Comparison of ENCODE assay signal across 8 cellular contexts in genomic region chr7:135977020-135977741, GRCh38. TPM values are rescaled to one million over a fixed set of nuclear protein-coding genes. Genes with fewer than 3 reads are reported as not detected.
DNase-seq lines count a peak whose midpoint lies in the region; ATAC-seq and TF ChIP-seq lines count a peak whose summit lies in the region.

MTPN (minus strand) TSS chr7:135977359; CDS start chr7:135977100, 259 bp downstream.

- no peaks in the 10 kb centered on the region for H3K27me3 ChIP-seq in BJ (ENCODE audit: control insufficient read depth, insufficient read depth, low read length)
- H3K27me3 ChIP-seq in layer of hippocampus (ENCODE audit: control insufficient read depth, insufficient read depth, low read length), result no peaks in the 10 kb centered on the region

- H3K27me3 Mint-ChIP-seq in activated CD4-positive, alpha-beta T cell treated with anti-CD3 and anti-CD28 coated beads, Interleukin-2, amount 10 ng/mL, durations not matched to agents 24 days and 14 days, result no peaks in the 10 kb centered on the region

- intact Hi-C loops in activated CD4-positive, alpha-beta T cell treated with anti-CD3 and anti-CD28 coated beads, Interleukin-2, amount 10 ng/mL, durations not matched to agents 24 days and 14 days (cut with micrococcal nuclease), result loop anchor here (1.0 to 10.0 kb wide), 5 partner anchors 315 to 1332 kb away; partner anchors contain the start of genes BPGM, CNOT4, NUP205 and STMP1

- ATAC-seq in GM19324 (IDR thresholded peaks at IDR 0.05; ENCODE audit: low FRiP score, unreplicated experiment), result peak; percentile 73
- ATAC-seq in HG03469 (IDR thresholded peaks at IDR 0.05; ENCODE audit: unreplicated experiment), result peak; percentile 35

- H3K27ac Mint-ChIP-seq in activated CD4-positive, alpha-beta T cell treated with anti-CD3 and anti-CD28 coated beads, Interleukin-2, amount 10 ng/mL, durations not matched to agents 24 days and 14 days, result peak within 1 kb of the TSS; percentile 86

- CTCF ChIA-PET in BJ (lab: Yijun Ruan, JAX), result no interaction called here

- DNase-seq in BJ (ENCODE audit: low read depth), result peak; percentile 74
- peak; percentile 98 for DNase-seq in NCI-H526 treated with DMSO at 0.1 percent for 48 hours (lab: John Stamatoyannopoulos, UW)
- DNase-seq in activated CD4-positive, alpha-beta T cell treated with anti-CD3 and anti-CD28 coated beads, Interleukin-2, amount 10 ng/mL, durations not matched to agents 24 days and 14 days, result peak; percentile 99
- DNase-seq in coronary artery (ENCODE audit: low spot score), result peak; percentile 98
- peak; percentile 94 to 97 for DNase-seq in stimulated activated CD4-positive, alpha-beta T cell treated with anti-CD3 and anti-CD28 coated beads, Interleukin-1b, Interleukin-23, amount 100 ng/mL, for 4 hours (ENCODE audit: low read depth in 2 of 2)

- H3K4me3 ChIP-seq in BJ (ENCODE audit: low read depth, low read length) (peak within 1 kb of the TSS; percentile 82), coronary artery (peak within 1 kb of the TSS; percentile 98)

- H3K4me1 Mint-ChIP-seq in activated CD4-positive, alpha-beta T cell treated with anti-CD3 and anti-CD28 coated beads, Interleukin-2, amount 10 ng/mL, durations not matched to agents 24 days and 14 days, result peaks cover 61% of the 10 kb centered on the region

- no peaks in the 10 kb centered on the region for H3K9me3 Mint-ChIP-seq in activated CD4-positive, alpha-beta T cell treated with anti-CD3 and anti-CD28 coated beads, Interleukin-2, amount 10 ng/mL, durations not matched to agents 24 days and 14 days

- H3K36me3 Mint-ChIP-seq in activated CD4-positive, alpha-beta T cell treated with anti-CD3 and anti-CD28 coated beads, Interleukin-2, amount 10 ng/mL, durations not matched to agents 24 days and 14 days (ENCODE audit: low read depth), result peaks cover 12% of the 10 kb centered on the region

- no peak for TF ChIP-seq CTCF in BJ (IDR thresholded peaks at IDR 0.05; ENCODE audit: insufficient read depth, low read depth, low read length)
- TF ChIP-seq CTCF in coronary artery (IDR thresholded peaks at IDR 0.05), result no peak

- H3K36me3 ChIP-seq in BJ (ENCODE audit: control insufficient read depth, insufficient read depth, low read length), result no peaks in the 10 kb centered on the region

- H3K27ac ChIP-seq in coronary artery (peak within 1 kb of the TSS; percentile 42 to 94), layer of hippocampus (ENCODE audit: low read depth, low read length) (peak within 1 kb of the TSS; percentile 80)

- H3K4me3 Mint-ChIP-seq in activated CD4-positive, alpha-beta T cell treated with anti-CD3 and anti-CD28 coated beads, Interleukin-2, amount 10 ng/mL, durations not matched to agents 24 days and 14 days, result peak within 1 kb of the TSS; percentile 95

- POLR2A ChIA-PET in BJ (lab: Charles Lee), result no interaction called here

RNA-seq across cellular contexts. Expression of gene MTPN, which starts in this region (rescaled TPM):
- polyA plus RNA-seq in BJ (2011; rRNA removed), result 99.4 and 191 TPM in 2 replicates
- polyA minus RNA-seq in BJ (2011; rRNA and poly(A)+ RNA removed), result 66.3 and 69.4 TPM in 2 replicates
- 121 and 126 TPM in 2 replicates for total RNA-seq in activated CD4-positive, alpha-beta T cell treated with anti-CD3 and anti-CD28 coated beads, Interleukin-2, amount 10 ng/mL, durations not matched to agents 24 days and 14 days

Comparison
In these comparisons a context has a peak if more than half of its experiments do, and no peak if none do; other contexts are left out.
1. Peak in every context shown above with its lines: DNase-seq, ATAC-seq, H3K4me3 ChIP-seq and H3K27ac ChIP-seq.